Comparison of ENCODE assay signal across 33 cellular contexts in genomic region chrX:125096870-125097269, GRCh38.
DNase-seq lines count a peak whose midpoint lies in the region; ATAC-seq, FAIRE-seq and TF ChIP-seq lines count a peak whose summit lies in the region.
"Had no signal": no experiment of that assay in that cellular context is flagged by ENCODE, and none has a peak within 500 bp of the region (broad histone marks: within the 10 kb centered on the region; RNA-seq: fewer than 3 reads in every experiment).

No MANE protein-coding gene starts in this region.

- TF ChIP-seq CTCF in left lung (IDR thresholded peaks at IDR 0.05) (no peak), lower lobe of right lung (IDR thresholded peaks at IDR 0.05) (no peak)

- H3K27ac ChIP-seq in left lung = no peak overlapping the region
- H3K27ac ChIP-seq in lower lobe of right lung = no peak overlapping the region
- H3K27ac ChIP-seq: 22Rv1; A549; BLaER1; BLaER1 treated with 17β-estradiol and CSF1 and Interleukin-3, amounts not matched to agents 10 nM and 100 nM; C4-2B had no signal

- H3K4me1 ChIP-seq in left lung (no peaks in the 10 kb centered on the region), lower lobe of right lung (no peaks in the 10 kb centered on the region)
- H3K4me1 ChIP-seq: A549; BE2C; BLaER1; BLaER1 treated with 17β-estradiol and CSF1 and Interleukin-3, amounts not matched to agents 10 nM and 100 nM; Caco-2 had no signal

- no peak for FAIRE-seq in GM12892 (lab: Jason Lieb, UNC)
- FAIRE-seq: A204.1, G401.6 had no signal

- H3K36me3 ChIP-seq in left lung (no peaks in the 10 kb centered on the region), lower lobe of right lung (no peaks in the 10 kb centered on the region)
- H3K36me3 ChIP-seq: BE2C; BLaER1; BLaER1 treated with 17β-estradiol and CSF1 and Interleukin-3, amounts not matched to agents 10 nM and 100 nM had no signal

- DNase-seq in DMS53 (lab: John Stamatoyannopoulos, UW) (peak; percentile 6), DMS53 treated with DMSO at 0.1 percent for 48 hours (lab: John Stamatoyannopoulos, UW; ENCODE audit: unreplicated experiment) (no peak), NCI-H69 (lab: John Stamatoyannopoulos, UW) (peak; percentile 13), left lung (no peak), lower lobe of right lung (no peak), islet precursor cell (no peak), GM12892 (ENCODE audit: insufficient read length) (no peak), DMS79 treated with DMSO at 0.1 percent for 48 hours (lab: John Stamatoyannopoulos, UW) (no peak)
- DNase-seq: 8988T; ACHN; AML-193; BE2C; C1 segment of cervical spinal cord; Caco-2; Calu3; CD4-positive, alpha-beta memory T cell; CD4-positive, alpha-beta T cell; CD4-positive, CD25-positive, alpha-beta regulatory T cell; CD8-positive, alpha-beta memory T cell; CD8-positive, alpha-beta T cell; COR-L47; DMS 273 treated with DMSO at 0.1 percent for 48 hours; DMS153; DMS79; DND-41; EL had no signal

- intact Hi-C loops in left lung (cut with DNase I) (no loop called here), lower lobe of right lung (cut with DNase I) (no loop called here)

- ATAC-seq in left lung = peak; percentile 76
- peak; percentile 42 to 74 for ATAC-seq in lower lobe of right lung
- ATAC-seq: A549; CD8-positive, alpha-beta T cell had no signal

- H3K4me3 ChIP-seq in left lung = no peak overlapping the region
- no peak overlapping the region for H3K4me3 ChIP-seq in lower lobe of right lung
- H3K4me3 ChIP-seq: A549; BLaER1; BLaER1 treated with 17β-estradiol and CSF1 and Interleukin-3, amounts not matched to agents 10 nM and 100 nM had no signal

- no peaks in the 10 kb centered on the region for H3K9me3 ChIP-seq in left lung
- H3K9me3 ChIP-seq in lower lobe of right lung = no peaks in the 10 kb centered on the region
- H3K9me3 ChIP-seq: A549; BE2C; BLaER1; BLaER1 treated with 17β-estradiol and CSF1 and Interleukin-3, amounts not matched to agents 10 nM and 100 nM; Caco-2 had no signal

- TF ChIP-seq POLR2A in GM12892 (IDR thresholded peaks at IDR 0.05; ENCODE audit: low read depth, low read length) = no peak

- no peaks in the 10 kb centered on the region for H3K27me3 ChIP-seq in left lung
- H3K27me3 ChIP-seq in lower lobe of right lung (ENCODE audit: low read depth) = no peaks in the 10 kb centered on the region
- H3K27me3 ChIP-seq: BE2C had no signal

Comparison
In these comparisons a context has a peak if more than half of its experiments do, and no peak if none do; other contexts are left out.
1. DNase-seq: peak in DMS53 (single experiment) and NCI-H69 (single experiment); none in DMS53 treated with DMSO at 0.1 percent for 48 hours (single experiment), left lung (0 of 2), lower lobe of right lung (single experiment), islet precursor cell (single experiment), GM12892 (single experiment) and DMS79 treated with DMSO at 0.1 percent for 48 hours (single experiment).